Comparison of ENCODE assay signal across 19 cellular contexts in genomic region chr9:121738391-121738790, GRCh38.
DNase-seq lines count a peak whose midpoint lies in the region; ATAC-seq, FAIRE-seq and TF ChIP-seq lines count a peak whose summit lies in the region.
"Had no signal": no experiment of that assay in that cellular context is flagged by ENCODE, and none has a peak within 500 bp of the region (broad histone marks: within the 10 kb centered on the region; RNA-seq: fewer than 3 reads in every experiment).

No MANE protein-coding gene starts in this region.

- WGBS in heart right ventricle, 2 donors: 67 to 71% methylated on average over 2 of the region's 2 CpGs
- WGBS in ovary, 3 donors: 61 to 71% (median 68%) methylated on average over 2 of the region's 2 CpGs

- no peak for ATAC-seq in heart right ventricle
- no peak for ATAC-seq in Right ventricle myocardium superior (ENCODE audit: poor library complexity)
- ATAC-seq in upper lobe of right lung: no peak
- ATAC-seq: HCT116 had no signal

- H3K4me1 ChIP-seq in heart right ventricle: peaks cover 61 to 97% (median 89%) of the 10 kb centered on the region in 9 donors
- peaks cover 48% of the 10 kb centered on the region for H3K4me1 ChIP-seq in ovary (ENCODE audit: insufficient read depth)
- peaks cover 86% of the 10 kb centered on the region for H3K4me1 ChIP-seq in upper lobe of right lung

- DNase-seq in heart right ventricle (no peak), Right ventricle myocardium superior (no peak), coronary artery (ENCODE audit: low spot score) (no peak), ovary (no peak), upper lobe of right lung (no peak), HTR-8/SVneo (ENCODE audit: insufficient read length, low spot score) (no peak), frontal cortex (ENCODE audit: low spot score in 2 of 2) (no peak), NCI-H748 treated with DMSO at 0.1 percent for 48 hours (lab: John Stamatoyannopoulos, UW) (no peak)
- DNase-seq: activated CD4-positive, CD25-positive, alpha-beta regulatory T cell treated with anti-CD3 and anti-CD28 coated beads, Interleukin-2, amount 50 U/mL, for 72 hours; activated naive CD4-positive, alpha-beta T cell treated with anti-CD3 and anti-CD28 coated beads, Interleukin-2, amount 50 U/mL, for 16 hours; effector memory CD4-positive, alpha-beta T cell; KBM-7; NCI-H446 treated with DMSO at 0.1 percent for 48 hours; stimulated activated naive CD4-positive, alpha-beta T cell had no signal

- H3K36me3 ChIP-seq in heart right ventricle: peaks cover 0 to 3% (median 0%) of the 10 kb centered on the region in 9 donors
- no peaks in the 10 kb centered on the region for H3K36me3 ChIP-seq in ovary
- no peaks in the 10 kb centered on the region for H3K36me3 ChIP-seq in upper lobe of right lung
- H3K36me3 ChIP-seq: neutrophil had no signal

- no peak for TF ChIP-seq EP300 in ovary (IDR thresholded peaks at IDR 0.05)

- H3K4me3 ChIP-seq in heart right ventricle (no peak overlapping the region), coronary artery (no peak overlapping the region), ovary (no peak overlapping the region), upper lobe of right lung (peak overlapping the region; percentile 55)

- no peak for TF ChIP-seq POLR2A in ovary (IDR thresholded peaks at IDR 0.05)

- H3K27ac ChIP-seq in heart right ventricle (peak overlapping the region in 8 of 10 donors; percentile 22 to 98 (median 88)), coronary artery (peak overlapping the region; percentile 92 to 93), ovary (peak overlapping the region; percentile 30 to 37), upper lobe of right lung (peak overlapping the region; percentile 93)
- H3K27ac ChIP-seq: neutrophil had no signal

- H3K27me3 ChIP-seq in heart right ventricle (peaks cover 0 to 16% (median 0%) of the 10 kb centered on the region in 7 donors), ovary (no peaks in the 10 kb centered on the region), upper lobe of right lung (no peaks in the 10 kb centered on the region)

- intact Hi-C loops in heart right ventricle (cut with DNase I): loop anchor here in 2 of 10 donors (5.0 kb wide), 2 partner anchors 36 to 41 kb away; no protein-coding TSS in a partner anchor
- intact Hi-C loops in Right ventricle myocardium superior (cut with DNase I): no loop called here
- intact Hi-C loops in ovary (cut with DNase I): no loop called here
- intact Hi-C loops in upper lobe of right lung (cut with DNase I): no loop called here

- TF ChIP-seq CTCF in heart right ventricle (IDR thresholded peaks at IDR 0.05) (no peak), coronary artery (IDR thresholded peaks at IDR 0.05) (no peak), ovary (IDR thresholded peaks at IDR 0.05) (no peak), upper lobe of right lung (IDR thresholded peaks at IDR 0.05) (no peak)

- FAIRE-seq in HTR-8/SVneo (lab: Jason Lieb, UNC): no peak
- no peak for FAIRE-seq in frontal cortex (lab: Jason Lieb, UNC)
- FAIRE-seq: A204.1, bronchial epithelial cell, GM12892 had no signal

- H3K9me3 ChIP-seq in heart right ventricle (no peaks in the 10 kb centered on the region), ovary (no peaks in the 10 kb centered on the region), upper lobe of right lung (no peaks in the 10 kb centered on the region)
- H3K9me3 ChIP-seq: neutrophil had no signal

Comparison
In these comparisons a context has a peak if more than half of its experiments do, and no peak if none do; other contexts are left out.
1. H3K27ac ChIP-seq: peak in every context shown above with its lines; median percentile 93 in upper lobe of right lung; 92 in coronary artery; 88 in heart right ventricle; 34 in ovary.